In genomic region chr4:152102184-152103000, GRCh38 we compare ENCODE assay signal across 13 cellular contexts.
DNase-seq lines count a peak whose midpoint lies in the region; ATAC-seq and TF ChIP-seq lines count a peak whose summit lies in the region.
"Had no signal": no experiment of that assay in that cellular context is flagged by ENCODE, and none has a peak within 500 bp of the region (broad histone marks: within the 10 kb centered on the region; RNA-seq: fewer than 3 reads in every experiment).

No MANE protein-coding gene starts in this region.

- H3K27me3 ChIP-seq in thymus (ENCODE audit: control insufficient read depth, insufficient read depth) (no peaks in the 10 kb centered on the region), SJCRH30 (no peaks in the 10 kb centered on the region), left lung (no peaks in the 10 kb centered on the region)
- H3K27me3 ChIP-seq: thyroid gland had no signal

- H3K4me1 ChIP-seq in thymus (ENCODE audit: control insufficient read depth, insufficient read depth, low read length) (peaks cover 79% of the 10 kb centered on the region), SJCRH30 (no peaks in the 10 kb centered on the region), OCI-LY7 (ENCODE audit: insufficient read depth, low read length, poor library complexity, severe bottlenecking) (peaks cover 12% of the 10 kb centered on the region), left lung (peaks cover 3 to 23% of the 10 kb centered on the region in 2 donors)

- peaks cover 39% of the 10 kb centered on the region for H3K36me3 Mint-ChIP-seq in activated naive CD4-positive, alpha-beta T cell treated with anti-CD3 and anti-CD28 coated beads, Interleukin-2, amount 10 ng/mL, durations not matched to agents 7 days and 5 days
- peaks cover 12% of the 10 kb centered on the region for H3K36me3 Mint-ChIP-seq in activated CD8-positive, alpha-beta T cell treated with anti-CD3 and anti-CD28 coated beads for 36 hours (ENCODE audit: low read depth)

- CTCF ChIA-PET in activated naive CD4-positive, alpha-beta T cell treated with anti-CD3 and anti-CD28 coated beads, Interleukin-2, amount 10 ng/mL, durations not matched to agents 7 days and 5 days (lab: Charles Lee), result interaction anchor here (0.8 kb wide), 1 partner anchor 55 kb away, joined by 3 read pairs; no protein-coding TSS in a partner anchor
- CTCF ChIA-PET in activated CD8-positive, alpha-beta T cell treated with anti-CD3 and anti-CD28 coated beads for 36 hours (lab: Charles Lee), result interaction anchor here (1.1 to 1.6 kb wide), 2 partner anchors 10 to 46 kb away, joined by 4 to 5 read pairs; no protein-coding TSS in a partner anchor
- CTCF ChIA-PET in OCI-LY7 (lab: Charles Lee; ENCODE audit: unreplicated experiment), result no interaction called here

- no peak overlapping the region for H3K4me2 ChIP-seq in OCI-LY7 (ENCODE audit: low read length)

- H3K27ac ChIP-seq in thymus (ENCODE audit: low read depth) (peak overlapping the region; percentile 70), SJCRH30 (no peak overlapping the region), OCI-LY7 (ENCODE audit: low read depth, low read length, poor library complexity, severe bottlenecking) (no peak overlapping the region), left lung (no peak overlapping the region)
- H3K27ac ChIP-seq: thyroid gland had no signal

- H3K4me3 ChIP-seq in fibroblast of the aortic adventitia (ENCODE audit: low read depth, low read length) (no peak overlapping the region), thymus (ENCODE audit: low read length) (peak overlapping the region; percentile 38), SJCRH30 (no peak overlapping the region), OCI-LY7 (ENCODE audit: low read depth, low read length, poor library complexity, severe bottlenecking) (no peak overlapping the region), left lung (no peak overlapping the region)
- H3K4me3 ChIP-seq: thyroid gland had no signal

- H3K9me3 ChIP-seq in thymus (ENCODE audit: control insufficient read depth) (no peaks in the 10 kb centered on the region), SJCRH30 (replicated peaks) (no peaks in the 10 kb centered on the region), OCI-LY7 (ENCODE audit: low read length) (no peaks in the 10 kb centered on the region), left lung (no peaks in the 10 kb centered on the region)
- H3K9me3 ChIP-seq: thyroid gland had no signal

- H3K79me2 ChIP-seq in OCI-LY7 (ENCODE audit: insufficient read depth, low read depth, low read length), result no peaks in the 10 kb centered on the region

- no TSS peak for BruUV-seq in OCI-LY7 (replicated peaks; lab: Mats Ljungman, UMichigan)

- no peaks in the 10 kb centered on the region for H3K27me3 Mint-ChIP-seq in activated naive CD4-positive, alpha-beta T cell treated with anti-CD3 and anti-CD28 coated beads, Interleukin-2, amount 10 ng/mL, durations not matched to agents 7 days and 5 days
- no peaks in the 10 kb centered on the region for H3K27me3 Mint-ChIP-seq in activated CD8-positive, alpha-beta T cell treated with anti-CD3 and anti-CD28 coated beads for 36 hours

- no peak for ATAC-seq in activated CD8-positive, alpha-beta T cell treated with anti-CD3 and anti-CD28 coated beads for 36 hours
- no peak for ATAC-seq in left lung

- H3K27ac Mint-ChIP-seq in activated naive CD4-positive, alpha-beta T cell treated with anti-CD3 and anti-CD28 coated beads, Interleukin-2, amount 10 ng/mL, durations not matched to agents 7 days and 5 days, result peak overlapping the region; percentile 98
- H3K27ac Mint-ChIP-seq in activated CD8-positive, alpha-beta T cell treated with anti-CD3 and anti-CD28 coated beads for 36 hours, result peak overlapping the region; percentile 96

- intact Hi-C loops in activated CD8-positive, alpha-beta T cell treated with anti-CD3 and anti-CD28 coated beads for 36 hours (cut with micrococcal nuclease), result no loop called here
- intact Hi-C loops in OCI-LY7 (cut with micrococcal nuclease; ENCODE audit: unreplicated experiment), result no loop called here
- intact Hi-C loops in left lung (cut with DNase I), result no loop called here

- 95% methylated on average over 7 of the region's 7 CpGs for WGBS in thymus

- POLR2A ChIA-PET in activated CD8-positive, alpha-beta T cell treated with anti-CD3 and anti-CD28 coated beads for 36 hours (lab: Charles Lee), result interaction anchor here (0.8 to 1.2 kb wide), 3 partner anchors 14 to 433 kb away, joined by 3 to 4 read pairs (median 3); partner anchors contain the start of gene FBXW7
- POLR2A ChIA-PET in OCI-LY7 (lab: Charles Lee), result interaction anchor here (0.6 kb wide), 1 partner anchor 40 kb away, joined by 3 read pairs; no protein-coding TSS in a partner anchor

- no peak for DNase-seq in activated naive CD4-positive, alpha-beta T cell treated with anti-CD3 and anti-CD28 coated beads, Interleukin-2, amount 10 ng/mL, durations not matched to agents 7 days and 5 days
- DNase-seq in activated naive CD4-positive, alpha-beta T cell treated with anti-CD3 and anti-CD28 coated beads, Interleukin-2, amount 50 U/mL, for 16 hours, result no peak
- peak; percentile 21 for DNase-seq in activated CD8-positive, alpha-beta T cell treated with anti-CD3 and anti-CD28 coated beads for 36 hours
- DNase-seq in fibroblast of the aortic adventitia (ENCODE audit: low read depth) (peak; percentile 78), SJCRH30 (no peak), OCI-LY7 (ENCODE audit: low spot score) (no peak), left lung (no peak)
- DNase-seq: activated CD4-positive, alpha-beta T cell treated with anti-CD3 and anti-CD28 coated beads for 4 hours; KBM-7; left colon; OCI-M1; thyroid gland had no signal

- H2AFZ ChIP-seq in OCI-LY7 (ENCODE audit: low read length), result no peak overlapping the region

- peaks cover 15% of the 10 kb centered on the region for H3K9me3 Mint-ChIP-seq in activated naive CD4-positive, alpha-beta T cell treated with anti-CD3 and anti-CD28 coated beads, Interleukin-2, amount 10 ng/mL, durations not matched to agents 7 days and 5 days
- no peaks in the 10 kb centered on the region for H3K9me3 Mint-ChIP-seq in activated CD8-positive, alpha-beta T cell treated with anti-CD3 and anti-CD28 coated beads for 36 hours

- peaks cover 87% of the 10 kb centered on the region for H3K4me1 Mint-ChIP-seq in activated naive CD4-positive, alpha-beta T cell treated with anti-CD3 and anti-CD28 coated beads, Interleukin-2, amount 10 ng/mL, durations not matched to agents 7 days and 5 days
- H3K4me1 Mint-ChIP-seq in activated CD8-positive, alpha-beta T cell treated with anti-CD3 and anti-CD28 coated beads for 36 hours (ENCODE audit: low read depth), result peaks cover 80% of the 10 kb centered on the region

- no peaks in the 10 kb centered on the region for H4K20me1 ChIP-seq in OCI-LY7 (ENCODE audit: insufficient read depth, low read length)

- peaks cover 4% of the 10 kb centered on the region for H3K36me3 ChIP-seq in thymus (ENCODE audit: control insufficient read depth, insufficient read depth)
- no peaks in the 10 kb centered on the region for H3K36me3 ChIP-seq in SJCRH30
- H3K36me3 ChIP-seq in OCI-LY7 (ENCODE audit: insufficient read depth, low read length), result no peaks in the 10 kb centered on the region
- no peaks in the 10 kb centered on the region for H3K36me3 ChIP-seq in left lung
- H3K36me3 ChIP-seq: thyroid gland had no signal

- H3K9me2 ChIP-seq in OCI-LY7 (ENCODE audit: insufficient read depth, low read length), result no peaks in the 10 kb centered on the region

- peak overlapping the region; percentile 53 for H3K4me3 Mint-ChIP-seq in activated naive CD4-positive, alpha-beta T cell treated with anti-CD3 and anti-CD28 coated beads, Interleukin-2, amount 10 ng/mL, durations not matched to agents 7 days and 5 days
- peak overlapping the region; percentile 77 for H3K4me3 Mint-ChIP-seq in activated CD8-positive, alpha-beta T cell treated with anti-CD3 and anti-CD28 coated beads for 36 hours

- no peak for TF ChIP-seq CTCF in activated CD8-positive, alpha-beta T cell treated with anti-CD3 and anti-CD28 coated beads for 36 hours (IDR thresholded peaks at IDR 0.05)
- TF ChIP-seq CTCF in fibroblast of the aortic adventitia (IDR thresholded peaks at IDR 0.05; ENCODE audit: insufficient read depth, low read length) (no peak), OCI-LY7 (conservative IDR thresholded peaks at IDR 0.05; ENCODE audit: low read length) (no peak), left lung (IDR thresholded peaks at IDR 0.05) (no peak)

Comparison
In these comparisons a context has a peak if more than half of its experiments do, and no peak if none do; other contexts are left out.
1. DNase-seq: peak in activated CD8-positive, alpha-beta T cell treated with anti-CD3 and anti-CD28 coated beads for 36 hours (single experiment) and fibroblast of the aortic adventitia (single experiment); none in activated naive CD4-positive, alpha-beta T cell treated with anti-CD3 and anti-CD28 coated beads, Interleukin-2, amount 10 ng/mL, durations not matched to agents 7 days and 5 days (single experiment), activated naive CD4-positive, alpha-beta T cell treated with anti-CD3 and anti-CD28 coated beads, Interleukin-2, amount 50 U/mL, for 16 hours (single experiment), SJCRH30 (0 of 2), OCI-LY7 (single experiment) and left lung (0 of 2).